In genomic region chr10:75159519-75159918, GRCh38 we compare ENCODE assay signal across 16 cellular contexts. TPM values are rescaled to one million over a fixed set of nuclear protein-coding genes. Genes with fewer than 3 reads are reported as not detected.
A peak's percentile ranks its signal among the peaks of the same experiment; 100 is the strongest.
DNase-seq lines count a peak whose midpoint lies in the region; ATAC-seq and TF ChIP-seq lines count a peak whose summit lies in the region.
"Had no signal": no experiment of that assay in that cellular context is flagged by ENCODE, and none has a peak within 500 bp of the region (broad histone marks: within the 10 kb centered on the region; RNA-seq: fewer than 3 reads in every experiment).

No MANE protein-coding gene starts in this region.

- no peaks in the 10 kb centered on the region for H3K9me3 Mint-ChIP-seq in activated naive CD4-positive, alpha-beta T cell treated with anti-CD3 and anti-CD28 coated beads, Interleukin-2, amount 50 U/mL, for 72 hours
- H3K9me3 Mint-ChIP-seq in activated CD8-positive, alpha-beta T cell treated with anti-CD3 and anti-CD28 coated beads, Interleukin-2, amount 10 ng/mL, durations not matched to agents 7 days and 5 days (ENCODE audit: insufficient read depth): no peaks in the 10 kb centered on the region
- no peaks in the 10 kb centered on the region for H3K9me3 Mint-ChIP-seq in stimulated activated naive CD8-positive, alpha-beta T cell treated with anti-CD3 and anti-CD28 coated beads, Interleukin-15, amount 100 ng/mL, for 72 hours
- H3K9me3 Mint-ChIP-seq: GM23338, nephron had no signal

- H3K9me3 ChIP-seq in heart right ventricle: no peaks in the 10 kb centered on the region

- WGBS in heart right ventricle, 2 donors: 74 to 80% methylated on average over 4 of the region's 4 CpGs

- H3K4me3 Mint-ChIP-seq in activated CD8-positive, alpha-beta T cell treated with anti-CD3 and anti-CD28 coated beads, Interleukin-2, amount 10 ng/mL, durations not matched to agents 7 days and 5 days: no peak overlapping the region
- no peak overlapping the region for H3K4me3 Mint-ChIP-seq in stimulated activated naive CD8-positive, alpha-beta T cell treated with anti-CD3 and anti-CD28 coated beads, Interleukin-15, amount 100 ng/mL, for 72 hours
- H3K4me3 Mint-ChIP-seq: GM23338, nephron had no signal

- peaks cover 9 to 10% of the 10 kb centered on the region in 2 donors for H3K36me3 Mint-ChIP-seq in activated naive CD4-positive, alpha-beta T cell treated with anti-CD3 and anti-CD28 coated beads, Interleukin-2, amount 50 U/mL, for 72 hours
- peaks cover 24% of the 10 kb centered on the region for H3K36me3 Mint-ChIP-seq in activated CD8-positive, alpha-beta T cell treated with anti-CD3 and anti-CD28 coated beads, Interleukin-2, amount 10 ng/mL, durations not matched to agents 7 days and 5 days (ENCODE audit: low read depth)

- CTCF ChIA-PET in activated CD8-positive, alpha-beta T cell treated with anti-CD3 and anti-CD28 coated beads, Interleukin-2, amount 10 ng/mL, durations not matched to agents 7 days and 5 days (lab: Charles Lee): interaction anchor here (0.7 kb wide), 1 partner anchor 28 kb away, joined by 3 read pairs; no protein-coding TSS in a partner anchor

- POLR2A ChIA-PET in activated CD8-positive, alpha-beta T cell treated with anti-CD3 and anti-CD28 coated beads, Interleukin-2, amount 10 ng/mL, durations not matched to agents 7 days and 5 days (lab: Charles Lee): no interaction called here

- H3K27ac ChIP-seq in heart right ventricle: peak overlapping the region in 4 of 10 donors; percentile 5 to 34 (median 6)

- ATAC-seq in activated naive CD4-positive, alpha-beta T cell treated with anti-CD3 and anti-CD28 coated beads, Interleukin-2, amount 50 U/mL, for 72 hours: peak in 1 of 2 donors; percentile 61
- ATAC-seq in activated CD8-positive, alpha-beta T cell treated with anti-CD3 and anti-CD28 coated beads, Interleukin-2, amount 10 ng/mL, durations not matched to agents 7 days and 5 days: no peak
- ATAC-seq in heart right ventricle (peak in 5 of 8 donors; percentile 29 to 85 (median 53)), HG03108 (IDR thresholded peaks at IDR 0.05; ENCODE audit: unreplicated experiment) (no peak)
- ATAC-seq in stimulated activated naive CD8-positive, alpha-beta T cell treated with anti-CD3 and anti-CD28 coated beads, Interleukin-15, amount 100 ng/mL, for 72 hours: no peak
- ATAC-seq: GM23338 had no signal

- TF ChIP-seq CTCF in heart right ventricle (IDR thresholded peaks at IDR 0.05): no peak

- no peaks in the 10 kb centered on the region for H3K27me3 ChIP-seq in heart right ventricle

- H3K27me3 Mint-ChIP-seq in activated CD8-positive, alpha-beta T cell treated with anti-CD3 and anti-CD28 coated beads, Interleukin-2, amount 10 ng/mL, durations not matched to agents 7 days and 5 days (ENCODE audit: low read depth): no peaks in the 10 kb centered on the region
- no peaks in the 10 kb centered on the region for H3K27me3 Mint-ChIP-seq in stimulated activated naive CD8-positive, alpha-beta T cell treated with anti-CD3 and anti-CD28 coated beads, Interleukin-15, amount 100 ng/mL, for 72 hours

- DNase-seq in activated naive CD4-positive, alpha-beta T cell treated with anti-CD3 and anti-CD28 coated beads, Interleukin-2, amount 50 U/mL, for 72 hours (ENCODE audit: low spot score in 2 of 2): no peak
- DNase-seq in activated naive CD4-positive, alpha-beta T cell (lab: John Stamatoyannopoulos, UW): no peak
- DNase-seq in activated CD8-positive, alpha-beta T cell treated with anti-CD3 and anti-CD28 coated beads, Interleukin-2, amount 10 ng/mL, durations not matched to agents 7 days and 5 days: no peak
- no peak for DNase-seq in heart right ventricle
- DNase-seq in stimulated activated naive CD8-positive, alpha-beta T cell treated with anti-CD3 and anti-CD28 coated beads, Interleukin-15, amount 100 ng/mL, for 72 hours: no peak
- DNase-seq in NCI-H1694 treated with DMSO at 0.1 percent for 48 hours (lab: John Stamatoyannopoulos, UW): no peak
- DNase-seq in DMS 273 (lab: John Stamatoyannopoulos, UW; ENCODE audit: unreplicated experiment): no peak
- DNase-seq: activated CD4-positive, CD25-positive, alpha-beta regulatory T cell treated with anti-CD3 and anti-CD28 coated beads, Interleukin-2, amount 50 U/mL, for 72 hours; activated T-cell treated with anti-CD3 and anti-CD28 coated beads, Interleukin-2, amount 50 U/mL, for 48 hours; NCI-H146; NCI-H226; SHP77 had no signal

- intact Hi-C loops in heart right ventricle (cut with DNase I): no loop called here

- H3K4me1 ChIP-seq in heart right ventricle: peaks cover 0 to 34% (median 17%) of the 10 kb centered on the region in 9 donors

- H3K27ac Mint-ChIP-seq in activated naive CD4-positive, alpha-beta T cell treated with anti-CD3 and anti-CD28 coated beads, Interleukin-2, amount 50 U/mL, for 72 hours: peak overlapping the region; percentile 10 to 16
- H3K27ac Mint-ChIP-seq in activated CD8-positive, alpha-beta T cell treated with anti-CD3 and anti-CD28 coated beads, Interleukin-2, amount 10 ng/mL, durations not matched to agents 7 days and 5 days: peak overlapping the region; percentile 5
- H3K27ac Mint-ChIP-seq in stimulated activated naive CD8-positive, alpha-beta T cell treated with anti-CD3 and anti-CD28 coated beads, Interleukin-15, amount 100 ng/mL, for 72 hours: peak overlapping the region; percentile 1 to 49
- H3K27ac Mint-ChIP-seq: GM23338, nephron had no signal

- H3K4me1 Mint-ChIP-seq in activated CD8-positive, alpha-beta T cell treated with anti-CD3 and anti-CD28 coated beads, Interleukin-2, amount 10 ng/mL, durations not matched to agents 7 days and 5 days (ENCODE audit: low read depth): peaks cover 31% of the 10 kb centered on the region
- peaks cover 37% of the 10 kb centered on the region for H3K4me1 Mint-ChIP-seq in stimulated activated naive CD8-positive, alpha-beta T cell treated with anti-CD3 and anti-CD28 coated beads, Interleukin-15, amount 100 ng/mL, for 72 hours
- H3K4me1 Mint-ChIP-seq: GM23338, nephron had no signal

- H3K4me3 ChIP-seq in heart right ventricle: no peak overlapping the region
- H3K4me3 ChIP-seq: GM23338, lung had no signal

- H3K36me3 ChIP-seq in heart right ventricle: peaks cover 0 to 32% (median 0%) of the 10 kb centered on the region in 9 donors

RNA-seq across cellular contexts. Expression of gene SAMD8, which starts 48.1 kb away (rescaled TPM):
- 10 to 100 TPM; 24.9 to 32.2 TPM for total RNA-seq in activated naive CD4-positive, alpha-beta T cell treated with anti-CD3 and anti-CD28 coated beads, Interleukin-2, amount 50 U/mL, for 72 hours
- 10 to 100 TPM; 17.4 to 18.2 TPM for total RNA-seq in activated CD8-positive, alpha-beta T cell treated with anti-CD3 and anti-CD28 coated beads, Interleukin-2, amount 10 ng/mL, durations not matched to agents 7 days and 5 days
- total RNA-seq in heart right ventricle: 10 to 100 TPM; 23.8 to 31.2 (median 26.5) TPM
- 1 to 10 TPM; 5.3 to 8.5 TPM for polyA plus RNA-seq in heart right ventricle

RNA-seq across cellular contexts. Expression of gene VDAC2, which starts 51.1 kb away (rescaled TPM):
- total RNA-seq in activated naive CD4-positive, alpha-beta T cell treated with anti-CD3 and anti-CD28 coated beads, Interleukin-2, amount 50 U/mL, for 72 hours: 100 to 1,000 TPM; 192 to 271 TPM
- total RNA-seq in activated CD8-positive, alpha-beta T cell treated with anti-CD3 and anti-CD28 coated beads, Interleukin-2, amount 10 ng/mL, durations not matched to agents 7 days and 5 days: 100 to 1,000 TPM; 152 to 159 TPM
- 100 to 1,000 TPM; 445 to 606 (median 499) TPM for total RNA-seq in heart right ventricle
- 100 to 1,000 TPM; 193 to 457 TPM for polyA plus RNA-seq in heart right ventricle

Comparison
In these comparisons a context has a peak if more than half of its experiments do, and no peak if none do; other contexts are left out.
1. ATAC-seq: peak in heart right ventricle (5 of 8); none in activated CD8-positive, alpha-beta T cell treated with anti-CD3 and anti-CD28 coated beads, Interleukin-2, amount 10 ng/mL, durations not matched to agents 7 days and 5 days (single experiment), stimulated activated naive CD8-positive, alpha-beta T cell treated with anti-CD3 and anti-CD28 coated beads, Interleukin-15, amount 100 ng/mL, for 72 hours (single experiment) and HG03108 (single experiment).
2. Peak in every context shown above with its lines, with median percentiles within 50 percentile points of each other: H3K27ac Mint-ChIP-seq.